ENCODE assay signal across 9 cellular contexts in genomic region chr6:52304917-52305316, GRCh38. TPM values are rescaled to one million over a fixed set of nuclear protein-coding genes. Genes with fewer than 3 reads are reported as not detected.
DNase-seq lines count a peak whose midpoint lies in the region; ATAC-seq and TF ChIP-seq lines count a peak whose summit lies in the region.
"Had no signal": no experiment of that assay in that cellular context is flagged by ENCODE, and none has a peak within 500 bp of the region (broad histone marks: within the 10 kb centered on the region; RNA-seq: fewer than 3 reads in every experiment).

No MANE protein-coding gene starts in this region.

- peak in 1 of 5 donors; percentile 22 for DNase-seq in CD4-positive, alpha-beta memory T cell
- DNase-seq in colonic mucosa (no peak), natural killer cell (no peak), H9 (no peak), C1 segment of cervical spinal cord (lab: John Stamatoyannopoulos, UW) (no peak), NCI-H2171 (lab: John Stamatoyannopoulos, UW) (no peak)

- H2BK120ac ChIP-seq in H9 (ENCODE audit: low read depth, low read length, poor library complexity, severe bottlenecking) = no peak overlapping the region

- H3K9me3 Mint-ChIP-seq in CD4-positive, alpha-beta memory T cell = peaks cover 0 to 3% (median under 1%) of the 10 kb centered on the region in 8 donors
- no peaks in the 10 kb centered on the region for H3K9me3 Mint-ChIP-seq in natural killer cell
- peaks cover 2 to 3% of the 10 kb centered on the region in 2 experiments; a peak in 3 of 5 replicates for H3K9me3 Mint-ChIP-seq in H9

- no peak overlapping the region for H2BK15ac ChIP-seq in H9 (ENCODE audit: low read depth, low read length)

- peak overlapping the region in 1 of 2 donors; percentile 34 for H3K4me3 ChIP-seq in CD4-positive, alpha-beta memory T cell (ENCODE audit: low read length in 2 of 2)
- H3K4me3 ChIP-seq in colonic mucosa = no peak overlapping the region

- H3K27ac ChIP-seq in CD4-positive, alpha-beta memory T cell (ENCODE audit: low read depth, low read length) = peak overlapping the region; percentile 59
- peak overlapping the region; percentile 65 for H3K27ac ChIP-seq in colonic mucosa
- no peak overlapping the region for H3K27ac ChIP-seq in H9 (ENCODE audit: insufficient read length, low read depth, low read length)
- H3K27ac ChIP-seq: epithelial cell of prostate had no signal

- H3K27ac Mint-ChIP-seq in CD4-positive, alpha-beta memory T cell = peak overlapping the region; percentile 88 to 96 (median 94)
- H3K27ac Mint-ChIP-seq in natural killer cell = peak overlapping the region; percentile 77 to 88
- no peak overlapping the region for H3K27ac Mint-ChIP-seq in H9

- H3K79me2 ChIP-seq in H9 (ENCODE audit: insufficient read depth, low read length) = no peaks in the 10 kb centered on the region

- H2BK5ac ChIP-seq in H9 (ENCODE audit: insufficient read length, low read length) = no peak overlapping the region

- H4K5ac ChIP-seq in H9 (ENCODE audit: insufficient read length, low read depth, low read length) = no peak overlapping the region

- no peak overlapping the region for H3K23ac ChIP-seq in H9 (ENCODE audit: insufficient read length, low read depth, low read length)

- no peaks in the 10 kb centered on the region for H3K27me3 ChIP-seq in CD4-positive, alpha-beta memory T cell (ENCODE audit: insufficient read depth, low read length)
- H3K27me3 ChIP-seq in colonic mucosa = no peaks in the 10 kb centered on the region
- no peaks in the 10 kb centered on the region for H3K27me3 ChIP-seq in H9 (ENCODE audit: insufficient read depth, low read length)

- no peak overlapping the region for H2BK12ac ChIP-seq in H9 (ENCODE audit: insufficient read length, low read depth, low read length)

- H3K9ac ChIP-seq in colonic mucosa (ENCODE audit: low read depth in 2 of 2, low read length in 2 of 2) (peak overlapping the region in 1 of 2 donors; percentile 43), H9 (ENCODE audit: extremely low read depth, insufficient read length, low read length) (no peak overlapping the region)

- intact Hi-C loops in CD4-positive, alpha-beta memory T cell (cut with micrococcal nuclease) = loop anchor here (1.0 to 2.0 kb wide), 2 partner anchors 18 to 58 kb away; partner anchors contain the start of gene PAQR8
- intact Hi-C loops in colonic mucosa (cut with DNase I) (loop anchor here (2.0 to 10.0 kb wide), 2 partner anchors 22 to 60 kb away; partner anchors contain the start of gene PAQR8), natural killer cell (cut with micrococcal nuclease) (loop anchor here (5.0 kb wide), 1 partner anchor 87 kb away; no protein-coding TSS in a partner anchor)

- H2AK5ac ChIP-seq in H9 (ENCODE audit: insufficient read length, low read length) = no peak overlapping the region

- H2AFZ ChIP-seq in H9 (ENCODE audit: low read length) = no peak overlapping the region

- H3K14ac ChIP-seq in H9 (ENCODE audit: insufficient read depth, low read length) = no peak overlapping the region

- no peaks in the 10 kb centered on the region for H3K9me3 ChIP-seq in CD4-positive, alpha-beta memory T cell (ENCODE audit: control insufficient read depth in 1 of 2, low read length in 2 of 2)
- no peaks in the 10 kb centered on the region for H3K9me3 ChIP-seq in colonic mucosa
- no peaks in the 10 kb centered on the region for H3K9me3 ChIP-seq in H9 (ENCODE audit: control insufficient read depth, low read depth, low read length)

- peak; percentile 54 for ATAC-seq in GM19455 (IDR thresholded peaks at IDR 0.05; ENCODE audit: unreplicated experiment)
- ATAC-seq in HG03565 (IDR thresholded peaks at IDR 0.05; ENCODE audit: unreplicated experiment) = peak; percentile 40
- peak; percentile 49 to 60 (median 55) for ATAC-seq in natural killer cell

- H2BK20ac ChIP-seq in H9 (ENCODE audit: low read depth, low read length, poor library complexity, severe bottlenecking) = no peak overlapping the region

- H3K4me3 Mint-ChIP-seq in CD4-positive, alpha-beta memory T cell = peak overlapping the region; percentile 73 to 92 (median 82)
- H3K4me3 Mint-ChIP-seq in natural killer cell (peak overlapping the region; percentile 74), H9 (no peak overlapping the region)

- no peaks in the 10 kb centered on the region for H3K36me3 ChIP-seq in CD4-positive, alpha-beta memory T cell (ENCODE audit: insufficient read depth, low read length)
- H3K36me3 ChIP-seq in colonic mucosa = no peaks in the 10 kb centered on the region

- no peak overlapping the region for H4K91ac ChIP-seq in H9 (ENCODE audit: insufficient read length, low read depth, low read length)

- POLR2A ChIA-PET in CD4-positive, alpha-beta memory T cell (lab: Charles Lee; ENCODE audit: partially characterized antibody) = interaction anchor here (0.6 to 9.1 kb wide), 11 partner anchors 8 to 1104 kb away, joined by 3 to 124 read pairs (median 5); partner anchors contain the start of genes MCM3 and PAQR8

- H3T11ph ChIP-seq in H9 (ENCODE audit: low read length) = no peak overlapping the region

- no peaks in the 10 kb centered on the region for H3K79me1 ChIP-seq in H9 (ENCODE audit: insufficient read depth, low read depth, low read length, poor library complexity, severe bottlenecking)

- no peaks in the 10 kb centered on the region for H3K23me2 ChIP-seq in H9 (ENCODE audit: insufficient read length, low read depth, low read length, poor library complexity, severe bottlenecking)

- no peak overlapping the region for H4K8ac ChIP-seq in H9 (replicated peaks; ENCODE audit: insufficient read length, low read depth, low read length)

- H3K18ac ChIP-seq in H9 (ENCODE audit: insufficient read length, low read depth, low read length) = no peak overlapping the region

- TF ChIP-seq CTCF in colonic mucosa (IDR thresholded peaks at IDR 0.05) (no peak), natural killer cell (IDR thresholded peaks at IDR 0.05) (no peak), H9 (conservative IDR thresholded peaks at IDR 0.05) (no peak)

- no peak overlapping the region for H3K4ac ChIP-seq in H9 (ENCODE audit: low read depth, low read length)

- peaks cover 72% of the 10 kb centered on the region for H3K4me1 ChIP-seq in CD4-positive, alpha-beta memory T cell (ENCODE audit: insufficient read depth, low read length)
- H3K4me1 ChIP-seq in colonic mucosa = peaks cover 7% of the 10 kb centered on the region
- no peaks in the 10 kb centered on the region for H3K4me1 ChIP-seq in H9 (ENCODE audit: insufficient read depth, low read length)

- H3K27me3 Mint-ChIP-seq in CD4-positive, alpha-beta memory T cell = no peaks in the 10 kb centered on the region
- H3K27me3 Mint-ChIP-seq in natural killer cell (ENCODE audit: low read depth in 2 of 2) (no peaks in the 10 kb centered on the region), H9 (ENCODE audit: low read depth) (peaks cover 6% of the 10 kb centered on the region; the same call in 1 of the 2 replicates)

- no peak overlapping the region for H3K4me2 ChIP-seq in H9 (ENCODE audit: insufficient read depth, insufficient read length, low read length)

- no peak overlapping the region for H3K56ac ChIP-seq in H9 (ENCODE audit: insufficient read length, low read depth, low read length)

- no peaks in the 10 kb centered on the region for H4K20me1 ChIP-seq in H9 (ENCODE audit: control insufficient read depth, insufficient read depth, insufficient read length)

- WGBS in H9 (ENCODE audit: extremely low coverage, insufficient read length, low lambda C conversion rate) = no CpG with 5 or more reads among the region's 2 CpGs

- CTCF ChIA-PET in CD4-positive, alpha-beta memory T cell (lab: Charles Lee; ENCODE audit: partially characterized antibody) = interaction anchor here (0.7 to 6.8 kb wide), 4 partner anchors 19 to 114 kb away, joined by 3 to 62 read pairs (median 6); partner anchors contain the start of genes MCM3 and PAQR8

- H3K36me3 Mint-ChIP-seq in CD4-positive, alpha-beta memory T cell = no peaks in the 10 kb centered on the region
- no peaks in the 10 kb centered on the region for H3K36me3 Mint-ChIP-seq in natural killer cell
- no peaks in the 10 kb centered on the region for H3K36me3 Mint-ChIP-seq in H9 (ENCODE audit: insufficient read depth in 1 of 3, low read depth in 3 of 3)

- peaks cover 53 to 89% (median 70%) of the 10 kb centered on the region in 4 donors for H3K4me1 Mint-ChIP-seq in CD4-positive, alpha-beta memory T cell
- H3K4me1 Mint-ChIP-seq in natural killer cell (peaks cover 46 to 53% of the 10 kb centered on the region in 2 donors), H9 (peaks cover 6 to 11% of the 10 kb centered on the region in 2 experiments)

RNA-seq across cellular contexts. Expression of gene MCM3, which starts 20.4 kb away (rescaled TPM):
- total RNA-seq in CD4-positive, alpha-beta memory T cell = 10 to 100 TPM; 48.6 to 54.2 TPM
- 10 to 100 TPM; 46.2 to 58.1 TPM for polyA plus RNA-seq in CD4-positive, alpha-beta memory T cell
- total RNA-seq in colonic mucosa (100 to 1,000 TPM in 1 of 2 donors, 10 to 100 TPM in 1; 28.9 to 117 TPM), natural killer cell (10 to 100 TPM; 26.4 to 46.2 (median 31.5) TPM), H9 (2021) (252 and 255 TPM in 2 replicates)

RNA-seq across cellular contexts. Expression of gene PAQR8, which starts 57.0 kb away (rescaled TPM):
- 10 to 100 TPM; 36.4 to 40.9 TPM for total RNA-seq in CD4-positive, alpha-beta memory T cell
- polyA plus RNA-seq in CD4-positive, alpha-beta memory T cell = 10 to 100 TPM; 14.5 to 30.3 TPM
- total RNA-seq in colonic mucosa (10 to 100 TPM; 65.8 to 87.8 TPM), natural killer cell (1 to 10 TPM; 2.4 to 5.0 (median 4.6) TPM), H9 (2021) (3.0 and 3.4 TPM in 2 replicates)

Comparison
In these comparisons a context has a peak if more than half of its experiments do, and no peak if none do; other contexts are left out.
1. H3K27ac Mint-ChIP-seq: peak in CD4-positive, alpha-beta memory T cell (7 of 7) and natural killer cell (2 of 2); none in H9 (0 of 3).
2. H3K4me3 Mint-ChIP-seq: peak in CD4-positive, alpha-beta memory T cell (8 of 8) and natural killer cell (single experiment); none in H9 (0 of 2).
3. Peak in every context shown above with its lines, with median percentiles within 50 percentile points of each other: ATAC-seq.